Comparison of ENCODE assay signal across 23 cellular contexts in genomic region chr10:49446031-49446430, GRCh38. TPM values are rescaled to one million over a fixed set of nuclear protein-coding genes. Genes with fewer than 3 reads are reported as not detected.
DNase-seq lines count a peak whose midpoint lies in the region; ATAC-seq and TF ChIP-seq lines count a peak whose summit lies in the region.
"Had no signal": no experiment of that assay in that cellular context is flagged by ENCODE, and none has a peak within 500 bp of the region (broad histone marks: within the 10 kb centered on the region; RNA-seq: fewer than 3 reads in every experiment).

No MANE protein-coding gene starts in this region.

- H3K27ac Mint-ChIP-seq in MCF 10A (ENCODE audit: low read depth, unreplicated experiment) = no peak overlapping the region
- H3K27ac Mint-ChIP-seq: brain; CD4-positive, CD25-positive, alpha-beta regulatory T cell had no signal

- no peaks in the 10 kb centered on the region for H3K27me3 Mint-ChIP-seq in MCF 10A (ENCODE audit: insufficient read depth, unreplicated experiment)

- intact Hi-C loops in MCF 10A (cut with micrococcal nuclease) = no loop called here
- intact Hi-C loops in breast epithelium (cut with DNase I; ENCODE audit: low total_unique reads) = loop anchor here (10.0 kb wide), 1 partner anchor 1069 kb away; no protein-coding TSS in a partner anchor
- intact Hi-C loops in prostate gland (cut with DNase I) = no loop called here

- H3K9me3 Mint-ChIP-seq in MCF 10A (ENCODE audit: unreplicated experiment) = peaks cover 12% of the 10 kb centered on the region

- no peak for TF ChIP-seq CTCF in MCF 10A (IDR thresholded peaks at IDR 0.05; ENCODE audit: unreplicated experiment)
- TF ChIP-seq CTCF in breast epithelium (IDR thresholded peaks at IDR 0.05) = no peak
- TF ChIP-seq CTCF in fibroblast of villous mesenchyme (IDR thresholded peaks at IDR 0.05; ENCODE audit: insufficient read depth, low read depth, low read length) = no peak
- TF ChIP-seq CTCF in prostate gland (IDR thresholded peaks at IDR 0.05) = no peak
- TF ChIP-seq CTCF in gastroesophageal sphincter (IDR thresholded peaks at IDR 0.05) = no peak

- H3K4me1 ChIP-seq in breast epithelium = no peaks in the 10 kb centered on the region
- H3K4me1 ChIP-seq in prostate gland (replicated peaks) = no peaks in the 10 kb centered on the region
- no peaks in the 10 kb centered on the region for H3K4me1 ChIP-seq in gastroesophageal sphincter
- H3K4me1 ChIP-seq: HAP-1 had no signal

- H3K4me1 Mint-ChIP-seq in MCF 10A (ENCODE audit: insufficient read depth, unreplicated experiment) = peaks cover 10% of the 10 kb centered on the region
- H3K4me1 Mint-ChIP-seq: brain, neural crest cell had no signal

- H3K36me3 ChIP-seq in breast epithelium (no peaks in the 10 kb centered on the region), prostate gland (no peaks in the 10 kb centered on the region), gastroesophageal sphincter (peaks cover 0 to 5% of the 10 kb centered on the region in 2 donors)
- H3K36me3 ChIP-seq: HAP-1 had no signal

- H3K27ac ChIP-seq in breast epithelium = no peak overlapping the region
- no peak overlapping the region for H3K27ac ChIP-seq in prostate gland
- H3K27ac ChIP-seq in gastroesophageal sphincter = no peak overlapping the region

- peak; percentile 18 for DNase-seq in MCF 10A (ENCODE audit: unreplicated experiment)
- no peak for DNase-seq in breast epithelium (ENCODE audit: low spot score in 2 of 2)
- DNase-seq in astrocyte of the hippocampus (ENCODE audit: low read depth, low spot score) = peak; percentile 11
- DNase-seq in fibroblast of villous mesenchyme (ENCODE audit: low read depth) = peak; percentile 33
- no peak for DNase-seq in prostate gland (ENCODE audit: low spot score)
- no peak for DNase-seq in UCSD-AML1 (lab: John Stamatoyannopoulos, UW; ENCODE audit: unreplicated experiment)
- DNase-seq in A172 (ENCODE audit: low spot score) = no peak
- DNase-seq: activated CD4-positive, CD25-positive, alpha-beta regulatory T cell treated with anti-CD3 and anti-CD28 coated beads, Interleukin-2, amount 50 U/mL, for 72 hours; activated naive CD4-positive, alpha-beta T cell treated with anti-CD3 and anti-CD28 coated beads, Interleukin-2, amount 50 U/mL, for 16 hours; CD4-positive, CD25-positive, alpha-beta regulatory T cell; left colon; NCI-H187 treated with DMSO at 0.1 percent for 48 hours; SIG-M5; stimulated activated naive CD4-positive, alpha-beta T cell had no signal

- TF ChIP-seq POLR2A in breast epithelium (IDR thresholded peaks at IDR 0.05) = no peak
- no peak for TF ChIP-seq POLR2A in prostate gland (IDR thresholded peaks at IDR 0.05)
- no peak for TF ChIP-seq POLR2A in gastroesophageal sphincter (IDR thresholded peaks at IDR 0.05)

- H3K4me3 Mint-ChIP-seq in MCF 10A (ENCODE audit: unreplicated experiment) = no peak overlapping the region
- H3K4me3 Mint-ChIP-seq: brain; CD4-positive, CD25-positive, alpha-beta regulatory T cell; neural crest cell had no signal

- H3K4me3 ChIP-seq in breast epithelium (no peak overlapping the region), fibroblast of villous mesenchyme (ENCODE audit: low read depth, low read length) (no peak overlapping the region), prostate gland (no peak overlapping the region), gastroesophageal sphincter (no peak overlapping the region)
- H3K4me3 ChIP-seq: HAP-1 had no signal

- TF ChIP-seq EP300 in gastroesophageal sphincter (IDR thresholded peaks at IDR 0.05) = no peak

- H3K36me3 Mint-ChIP-seq in MCF 10A (ENCODE audit: insufficient read depth, unreplicated experiment) = peaks cover 27% of the 10 kb centered on the region

- H3K27me3 ChIP-seq in breast epithelium (no peaks in the 10 kb centered on the region), prostate gland (replicated peaks; ENCODE audit: insufficient read depth) (no peaks in the 10 kb centered on the region), gastroesophageal sphincter (no peaks in the 10 kb centered on the region)

- H3K9me3 ChIP-seq in breast epithelium (peaks cover 6 to 14% of the 10 kb centered on the region in 2 donors), prostate gland (no peaks in the 10 kb centered on the region), gastroesophageal sphincter (peaks cover 0 to 35% (median 0%) of the 10 kb centered on the region in 3 donors)
- H3K9me3 ChIP-seq: HAP-1 had no signal

- WGBS in prostate gland = 35% methylated on average over 1 of the region's 1 CpG
- 17% methylated on average over 1 of the region's 1 CpG; no CpG with 5 or more reads in 1 of the 2 donors for WGBS in gastroesophageal sphincter (ENCODE audit: low coverage in 1 of 2), 2 donors

- ATAC-seq in gastroesophageal sphincter = no peak
- ATAC-seq: esophagus mucosa, left colon had no signal

- CTCF ChIA-PET in MCF 10A (lab: Yijun Ruan, JAX) = interaction anchor here (0.5 to 0.8 kb wide), 4 partner anchors 39 to 448 kb away, joined by 3 to 5 read pairs (median 4); no protein-coding TSS in a partner anchor

- BruUV-seq in MCF 10A (replicated peaks; lab: Mats Ljungman, UMichigan) = no TSS peak

- POLR2A ChIA-PET in MCF 10A (lab: Yijun Ruan, JAX) = interaction anchor here (1.0 kb wide), 1 partner anchor 11 kb away, joined by 3 read pairs; no protein-coding TSS in a partner anchor

RNA-seq across cellular contexts. Expression of gene DRGX, which starts 50.1 kb away (rescaled TPM):
- total RNA-seq in MCF 10A (2022) (not detected in 2 replicates), breast epithelium (not detected), fibroblast of villous mesenchyme (not detected in 2 replicates), prostate gland (not detected), gastroesophageal sphincter (not detected)
- total RNA-seq in A172 (2014; rRNA removed; shearing (Covaris generic)) = not detected in 2 replicates
- total RNA-seq: A673; CD4-positive, CD25-positive, alpha-beta regulatory T cell; dermis microvascular lymphatic vessel endothelial cell; esophagus mucosa; NCI-H460; ureter had no signal

Comparison
In these comparisons a context has a peak if more than half of its experiments do, and no peak if none do; other contexts are left out.
1. DNase-seq: peak in MCF 10A (single experiment), astrocyte of the hippocampus (single experiment) and fibroblast of villous mesenchyme (single experiment); none in breast epithelium (0 of 2), prostate gland (single experiment), UCSD-AML1 (single experiment) and A172 (single experiment).